ENCODE assay signal across 8 cellular contexts in genomic region chr7:112939589-112940313, GRCh38.
DNase-seq lines count a peak whose midpoint lies in the region; ATAC-seq and TF ChIP-seq lines count a peak whose summit lies in the region.

No MANE protein-coding gene starts in this region.

- DNase-seq in AG08395 (ENCODE audit: low spot score) (peak; percentile 99), NCI-H2227 (lab: John Stamatoyannopoulos, UW; ENCODE audit: unreplicated experiment) (peak; percentile 100), cardiac fibroblast (ENCODE audit: low read depth in 2 of 2) (peak; percentile 99), iPS-NIHi11 (ENCODE audit: low spot score) (peak; percentile 96)

- ATAC-seq in GM18909 (IDR thresholded peaks at IDR 0.05; ENCODE audit: poor library complexity, unreplicated experiment) (peak; percentile 98), HG03159 (IDR thresholded peaks at IDR 0.05; ENCODE audit: unreplicated experiment) (peak; percentile 96)

- H3K4me3 ChIP-seq in WI38 (ENCODE audit: low read depth, low read length) (peak overlapping the region; percentile 82), cardiac fibroblast (replicated peaks in 1 of 2; ENCODE audit: low read depth in 2 of 2, low read length in 2 of 2) (peak overlapping the region; percentile 78 to 91), skin epidermis (peak overlapping the region; percentile 55 to 97 (median 77))

- peak overlapping the region in 20 of 21 experiments; percentile 48 to 91 (median 82) for H3K27ac ChIP-seq in skin epidermis

- TF ChIP-seq CTCF in WI38 (IDR thresholded peaks at IDR 0.05; ENCODE audit: low read depth, low read length) (no peak), cardiac fibroblast (IDR thresholded peaks at IDR 0.05; ENCODE audit: low read depth, low read length) (no peak)

Comparison
In these comparisons a context has a peak if more than half of its experiments do, and no peak if none do; other contexts are left out.
1. Peak in every context shown above with its lines: DNase-seq, ATAC-seq, H3K4me3 ChIP-seq and H3K27ac ChIP-seq.